In genomic region chr12:80763874-80764273, GRCh38 we compare ENCODE assay signal across 8 cellular contexts. TPM values are rescaled to one million over a fixed set of nuclear protein-coding genes. Genes with fewer than 3 reads are reported as not detected.
DNase-seq lines count a peak whose midpoint lies in the region; ATAC-seq and TF ChIP-seq lines count a peak whose summit lies in the region.

No MANE protein-coding gene starts in this region.

- H3F3A ChIP-seq in GM23248 (ENCODE audit: insufficient read depth) (no peaks in the 10 kb centered on the region), neural progenitor cell (ENCODE audit: low read depth) (no peaks in the 10 kb centered on the region)

- no peaks in the 10 kb centered on the region for H3K27me3 ChIP-seq in GM23248 (replicated peaks; ENCODE audit: insufficient read depth)
- no peaks in the 10 kb centered on the region for H3K27me3 ChIP-seq in neural progenitor cell

- H3K4me2 ChIP-seq in GM23248 (ENCODE audit: unreplicated experiment) (peak overlapping the region; percentile 12), neural progenitor cell (no peak overlapping the region)

- no peak overlapping the region for H3K27ac Mint-ChIP-seq in neural progenitor cell
- no peak overlapping the region for H3K27ac Mint-ChIP-seq in activated CD8-positive, alpha-beta memory T cell treated with anti-CD3 and anti-CD28 coated beads, Interleukin-2, amount 10 ng/mL, durations not matched to agents 7 days and 5 days

- H3K9ac ChIP-seq in GM23248 (no peak overlapping the region), neural progenitor cell (no peak overlapping the region)

- no peaks in the 10 kb centered on the region for H3K9me2 ChIP-seq in GM23248 (ENCODE audit: insufficient read depth)

- H3K36me3 ChIP-seq in GM23248 (ENCODE audit: low read depth) (no peaks in the 10 kb centered on the region), neural progenitor cell (no peaks in the 10 kb centered on the region)

- peaks cover 4% of the 10 kb centered on the region; the same call in 1 of the 2 replicates for H3K4me1 ChIP-seq in GM23248 (ENCODE audit: insufficient read depth)
- peaks cover 8% of the 10 kb centered on the region for H3K4me1 ChIP-seq in neural progenitor cell

- no peaks in the 10 kb centered on the region for H3K79me2 ChIP-seq in GM23248 (ENCODE audit: insufficient read depth)
- H3K79me2 ChIP-seq in neural progenitor cell (ENCODE audit: low read depth) = no peaks in the 10 kb centered on the region

- peak; percentile 40 for DNase-seq in CD1c-positive myeloid dendritic cell (ENCODE audit: extremely low spot score)
- DNase-seq in GM23248 = peak; percentile 60
- DNase-seq in NCI-H446 (lab: John Stamatoyannopoulos, UW) = peak; percentile 66 to 74
- peak; percentile 81 for DNase-seq in choroid plexus epithelial cell (ENCODE audit: low read depth)
- DNase-seq in neural progenitor cell (ENCODE audit: low spot score) = peak; percentile 74
- DNase-seq in activated CD8-positive, alpha-beta memory T cell treated with anti-CD3 and anti-CD28 coated beads, Interleukin-2, amount 10 ng/mL, durations not matched to agents 7 days and 5 days = no peak

- H3K4me1 Mint-ChIP-seq in neural progenitor cell = peaks cover 5% of the 10 kb centered on the region
- H3K4me1 Mint-ChIP-seq in activated CD8-positive, alpha-beta memory T cell treated with anti-CD3 and anti-CD28 coated beads, Interleukin-2, amount 10 ng/mL, durations not matched to agents 7 days and 5 days = no peaks in the 10 kb centered on the region

- TF ChIP-seq CTCF in choroid plexus epithelial cell (conservative IDR thresholded peaks at IDR 0.05; ENCODE audit: low read depth, low read length) (peak; percentile 63), neural progenitor cell (IDR thresholded peaks at IDR 0.05) (peak; percentile 80)

- H3K27ac ChIP-seq in GM23248 = no peak overlapping the region
- no peak overlapping the region for H3K27ac ChIP-seq in neural progenitor cell

- CTCF ChIA-PET in activated CD8-positive, alpha-beta memory T cell treated with anti-CD3 and anti-CD28 coated beads, Interleukin-2, amount 10 ng/mL, durations not matched to agents 7 days and 5 days (lab: Charles Lee) = interaction anchor here (1.0 kb wide), 1 partner anchor 77 kb away, joined by 3 read pairs; no protein-coding TSS in a partner anchor

- no peak for ATAC-seq in activated CD8-positive, alpha-beta memory T cell treated with anti-CD3 and anti-CD28 coated beads, Interleukin-2, amount 10 ng/mL, durations not matched to agents 7 days and 5 days
- ATAC-seq in GM21825 (IDR thresholded peaks at IDR 0.05; ENCODE audit: unreplicated experiment) = no peak
- ATAC-seq in HG02938 (IDR thresholded peaks at IDR 0.05; ENCODE audit: unreplicated experiment) = no peak

- WGBS in GM23248 (ENCODE audit: low coverage in 1 of 2, low lambda C conversion rate in 2 of 2, missing lambda C conversion rate in 2 of 2), 2 experiments = 1% methylated on average over 4 of the region's 4 CpGs

- in situ Hi-C loops in GM23248 (cut with MboI) = loop anchor here (5.0 to 25.0 kb wide), 2 partner anchors 352 to 552 kb away; no protein-coding TSS in a partner anchor

- H3K36me3 Mint-ChIP-seq in neural progenitor cell = no peaks in the 10 kb centered on the region
- no peaks in the 10 kb centered on the region for H3K36me3 Mint-ChIP-seq in activated CD8-positive, alpha-beta memory T cell treated with anti-CD3 and anti-CD28 coated beads, Interleukin-2, amount 10 ng/mL, durations not matched to agents 7 days and 5 days

- H3K4me3 ChIP-seq in GM23248 (no peak overlapping the region), choroid plexus epithelial cell (ENCODE audit: low read depth, low read length) (no peak overlapping the region), neural progenitor cell (no peak overlapping the region)

- H4K20me1 ChIP-seq in GM23248 (ENCODE audit: insufficient read depth) (no peaks in the 10 kb centered on the region), neural progenitor cell (ENCODE audit: low read depth) (no peaks in the 10 kb centered on the region)

- no peaks in the 10 kb centered on the region for H3K9me3 Mint-ChIP-seq in neural progenitor cell
- no peaks in the 10 kb centered on the region for H3K9me3 Mint-ChIP-seq in activated CD8-positive, alpha-beta memory T cell treated with anti-CD3 and anti-CD28 coated beads, Interleukin-2, amount 10 ng/mL, durations not matched to agents 7 days and 5 days (ENCODE audit: low read depth)

- no peak overlapping the region for H3K4me3 Mint-ChIP-seq in neural progenitor cell
- H3K4me3 Mint-ChIP-seq in activated CD8-positive, alpha-beta memory T cell treated with anti-CD3 and anti-CD28 coated beads, Interleukin-2, amount 10 ng/mL, durations not matched to agents 7 days and 5 days = no peak overlapping the region

- H3K27me3 Mint-ChIP-seq in neural progenitor cell (ENCODE audit: insufficient read depth, low read depth) = peaks cover 2% of the 10 kb centered on the region
- no peaks in the 10 kb centered on the region for H3K27me3 Mint-ChIP-seq in activated CD8-positive, alpha-beta memory T cell treated with anti-CD3 and anti-CD28 coated beads, Interleukin-2, amount 10 ng/mL, durations not matched to agents 7 days and 5 days

- H3K9me3 ChIP-seq in GM23248 (ENCODE audit: low read depth) (no peaks in the 10 kb centered on the region), neural progenitor cell (ENCODE audit: low read depth) (no peaks in the 10 kb centered on the region)

- H2AFZ ChIP-seq in GM23248 = 0 out of 2 replicates have a peak overlapping the region, but pooled peaks have one; percentile 16
- peak overlapping the region; percentile 34 for H2AFZ ChIP-seq in neural progenitor cell (replicated peaks)

RNA-seq across cellular contexts. Expression of gene MYF5, which starts 47.2 kb away (rescaled TPM):
- not detected in 2 replicates for total RNA-seq in GM23248 (2014; rRNA removed; shearing (Covaris generic))
- not detected in 2 replicates for polyA plus RNA-seq in GM23248 (2016; fragmentation: Nextera tagmentation; extraction: Ambion mirVana)
- not detected in 2 replicates for total RNA-seq in neural progenitor cell (ENCODE audit: low replicate concordance)
- total RNA-seq in activated CD8-positive, alpha-beta memory T cell treated with anti-CD3 and anti-CD28 coated beads, Interleukin-2, amount 10 ng/mL, durations not matched to agents 7 days and 5 days = not detected

RNA-seq across cellular contexts. Expression of gene MYF6, which starts 56.4 kb away (rescaled TPM):
- total RNA-seq in GM23248 (2014; rRNA removed; shearing (Covaris generic)) = not detected in 2 replicates
- not detected in 2 replicates for polyA plus RNA-seq in GM23248 (2016; fragmentation: Nextera tagmentation; extraction: Ambion mirVana)
- total RNA-seq in neural progenitor cell (ENCODE audit: low replicate concordance) = 0.43 and 0.97 TPM in 2 replicates
- not detected for total RNA-seq in activated CD8-positive, alpha-beta memory T cell treated with anti-CD3 and anti-CD28 coated beads, Interleukin-2, amount 10 ng/mL, durations not matched to agents 7 days and 5 days
